13 cellular contexts compared by ENCODE assay signal in genomic region chr12:109467978-109468676, GRCh38. TPM values are rescaled to one million over a fixed set of nuclear protein-coding genes. Genes with fewer than 3 reads are reported as not detected.
A peak's percentile ranks its signal among the peaks of the same experiment; 100 is the strongest.
DNase-seq lines count a peak whose midpoint lies in the region; ATAC-seq, FAIRE-seq and TF ChIP-seq lines count a peak whose summit lies in the region.
"Had no signal": no experiment of that assay in that cellular context is flagged by ENCODE, and none has a peak within 500 bp of the region (broad histone marks: within the 10 kb centered on the region; RNA-seq: fewer than 3 reads in every experiment).

No MANE protein-coding gene starts in this region.

- H3K79me2 ChIP-seq in K562 (ENCODE audit: control insufficient read depth, insufficient read depth, low read length): peaks cover 44% of the 10 kb centered on the region

- no peak for TF ChIP-seq RAD21 in K562 (CRISPR knock-in tag; conservative IDR thresholded peaks at IDR 0.05 in 1 of 2, IDR thresholded peaks at IDR 0.05 in 1 of 2)

- H3K4me1 ChIP-seq in HUES48 (ENCODE audit: control insufficient read depth, insufficient read depth, low read length) (peaks cover 18% of the 10 kb centered on the region), K562 (replicated peaks in 1 of 2; ENCODE audit: control insufficient read depth in 2 of 2, insufficient read depth in 2 of 2, low read length in 2 of 2) (peaks cover 8 to 14% of the 10 kb centered on the region in 2 experiments; a peak in 3 of 5 replicates), lower lobe of right lung (peaks cover 93% of the 10 kb centered on the region), suprapubic skin (peaks cover 68% of the 10 kb centered on the region)

- FAIRE-seq in K562 (lab: Jason Lieb, UNC): no peak
- FAIRE-seq: D721Med, pancreas, TTC549 had no signal

- TF ChIP-seq CTCF in K562 (IDR thresholded peaks at IDR 0.05 in 2 of 3, conservative IDR thresholded peaks at IDR 0.05 in 1 of 3; ENCODE audit: insufficient read depth in 2 of 3, low read depth in 1 of 3, low read length in 3 of 3): no peak
- no peak for TF ChIP-seq CTCF in lower lobe of right lung (IDR thresholded peaks at IDR 0.05)
- TF ChIP-seq CTCF in suprapubic skin (IDR thresholded peaks at IDR 0.05): no peak

- BruUV-seq in K562 (replicated peaks; lab: Mats Ljungman, UMichigan): no TSS peak

- no peak overlapping the region for H3K4me2 ChIP-seq in K562 (ENCODE audit: insufficient read depth, low read length)

- H3K27ac ChIP-seq in HUES48 (ENCODE audit: low read depth, low read length) (peak overlapping the region; percentile 21), K562 (ENCODE audit: extremely low read depth, low read depth, low read length) (no peak overlapping the region), lower lobe of right lung (peak overlapping the region; percentile 67), suprapubic skin (peak overlapping the region; percentile 53)
- H3K27ac ChIP-seq: pancreas had no signal

- TF ChIP-seq POLR2A in K562 (conservative IDR thresholded peaks at IDR 0.05) (no peak), suprapubic skin (IDR thresholded peaks at IDR 0.05) (no peak)

- H3K27me3 ChIP-seq in HUES48 (ENCODE audit: control insufficient read depth, insufficient read depth, low read length) (no peaks in the 10 kb centered on the region), K562 (ENCODE audit: control insufficient read depth in 2 of 2, insufficient read depth in 2 of 2, low read length in 2 of 2) (no peaks in the 10 kb centered on the region), lower lobe of right lung (ENCODE audit: low read depth) (no peaks in the 10 kb centered on the region), suprapubic skin (no peaks in the 10 kb centered on the region)
- H3K27me3 ChIP-seq: pancreas had no signal

- POLR2A ChIA-PET in K562 (lab: Yijun Ruan, JAX): interaction anchor here (0.6 to 1.0 kb wide), 2 partner anchors 8 to 111 kb away, joined by 3 read pairs; no protein-coding TSS in a partner anchor

- in situ Hi-C loops in K562 (cut with MboI): no loop called here

- CTCF ChIA-PET in K562 (lab: Yijun Ruan, JAX; ENCODE audit: low intra/inter-chr PET ratio): no interaction called here

- H3K36me3 ChIP-seq in HUES48 (ENCODE audit: control insufficient read depth, insufficient read depth, low read length) (peaks cover 52% of the 10 kb centered on the region), K562 (ENCODE audit: control insufficient read depth, insufficient read depth, low read length) (peaks cover 38% of the 10 kb centered on the region; the same call in 2 of the 3 replicates), lower lobe of right lung (peaks cover 70% of the 10 kb centered on the region), suprapubic skin (peaks cover 33% of the 10 kb centered on the region)
- H3K36me3 ChIP-seq: pancreas had no signal

- no peak for TF ChIP-seq EP300 in K562 (IDR thresholded peaks at IDR 0.05; ENCODE audit: low read length)
- no peak for TF ChIP-seq EP300 in suprapubic skin (IDR thresholded peaks at IDR 0.05)

- ATAC-seq in K562 (peak; percentile 65), lower lobe of right lung (peak; percentile 9 to 56), HG03460 (IDR thresholded peaks at IDR 0.05; ENCODE audit: unreplicated experiment) (no peak)
- ATAC-seq: pancreas had no signal

- peak; percentile 20 to 31 (median 30) for DNase-seq in K562 (ENCODE audit: extremely low read depth in 1 of 4, low spot score in 3 of 4)
- peak; percentile 66 for DNase-seq in lower lobe of right lung
- no peak for DNase-seq in suprapubic skin (ENCODE audit: low spot score in 2 of 2)
- no peak for DNase-seq in NCI-H748 (lab: John Stamatoyannopoulos, UW; ENCODE audit: unreplicated experiment)
- no peak for DNase-seq in NCI-H510A treated with DMSO at 0.1 percent for 48 hours (lab: John Stamatoyannopoulos, UW)
- no peak for DNase-seq in activated T-cell treated with anti-CD3 and anti-CD28 coated beads for 4 hours
- DNase-seq: glutamatergic neuron, NCI-H1092 treated with DMSO at 0.1 percent for 48 hours, pancreas had no signal

- 46% methylated on average over 6 of the region's 8 CpGs for WGBS in K562 (ENCODE audit: insufficient coverage, low coverage, missing lambda C conversion rate)
- WGBS in suprapubic skin: 58% methylated on average over 6 of the region's 8 CpGs

- intact Hi-C loops in K562 (cut with micrococcal nuclease): no loop called here
- intact Hi-C loops in lower lobe of right lung (cut with DNase I): no loop called here

- peaks cover 23% of the 10 kb centered on the region; the same call in 1 of the 2 replicates for H4K20me1 ChIP-seq in K562 (replicated peaks; ENCODE audit: control insufficient read depth, insufficient read depth, low read length)

- H3K9ac ChIP-seq in HUES48 (ENCODE audit: low read depth, low read length) (no peak overlapping the region), K562 (ENCODE audit: insufficient read depth in 1 of 2, low read depth in 2 of 2, low read length in 2 of 2) (peak overlapping the region in 1 of 2 experiments; percentile 5; a peak in 1 of 4 replicates)

- H2AFZ ChIP-seq in K562 (ENCODE audit: low read depth, low read length): no peak overlapping the region

- H3K9me1 ChIP-seq in K562 (ENCODE audit: control insufficient read depth, insufficient read depth, low read length): peaks cover under 1% of the 10 kb centered on the region

- H3K4me3 ChIP-seq in HUES48 (ENCODE audit: low read depth, low read length): no peak overlapping the region
- no peak overlapping the region for H3K4me3 ChIP-seq in K562
- no peak overlapping the region for H3K4me3 ChIP-seq in lower lobe of right lung
- no peak overlapping the region for H3K4me3 ChIP-seq in suprapubic skin
- H3K4me3 ChIP-seq: pancreas had no signal

- H3K9me3 ChIP-seq in HUES48 (ENCODE audit: control insufficient read depth, insufficient read depth, low read length) (no peaks in the 10 kb centered on the region), K562 (replicated peaks; ENCODE audit: control insufficient read depth, insufficient read depth, low read depth, low read length) (no peaks in the 10 kb centered on the region), lower lobe of right lung (no peaks in the 10 kb centered on the region), suprapubic skin (no peaks in the 10 kb centered on the region)
- H3K9me3 ChIP-seq: pancreas had no signal

TF ChIP-seq in K562, 482 proteins besides CTCF, POLR2A, EP300 and RAD21:
- TF ChIP-seq ZNF79 (CRISPR knock-in tag; IDR thresholded peaks at IDR 0.05; ENCODE audit: low read depth) (no peak), SOX6 (IDR thresholded peaks at IDR 0.05) (peak; percentile 75), EGR1 (conservative IDR thresholded peaks at IDR 0.05) (0 out of 2 replicates have a peak, but pooled peaks have one; percentile 23)
TF ChIP-seq in K562: peak in this region for 2.

RNA-seq across cellular contexts. Expression of gene KCTD10, which starts 9.0 kb away (rescaled TPM):
- 70.7 and 115 TPM in 2 replicates for total RNA-seq in K562 (2011; cell fraction: chromatin; rRNA removed; ENCODE audit: low replicate concordance)
- total RNA-seq in K562 (2011; cell fraction: nucleolus; rRNA removed): 74.2 and 80.5 TPM in 2 replicates
- total RNA-seq in K562 (2011; cell fraction: nucleoplasm; rRNA removed): 83.2 and 88.9 TPM in 2 replicates
- 10.1 and 22.7 TPM in 2 replicates for total RNA-seq in K562 (2014; rRNA removed)
- total RNA-seq in K562 (2014; rRNA removed; fragmentation: Illumina TruSeq; extraction: Trizol): 13.3 and 16.7 TPM in 2 replicates
- 14.9 and 15.7 TPM in 2 replicates for total RNA-seq in K562 (2015; rRNA removed; fragmentation: Illumina TruSeq; extraction: Trizol)
- 20.4 and 24.1 TPM in 2 replicates for total RNA-seq in K562 (2021)
- 37.5 and 40.7 TPM in 2 replicates for polyA plus RNA-seq in K562 (2011; rRNA removed)
- 38.5 and 40.1 TPM in 2 replicates for polyA plus RNA-seq in K562 (2011; cell fraction: cytosol; rRNA removed)
- polyA plus RNA-seq in K562 (2011; cell fraction: nucleus; rRNA removed): 56.0 and 66.5 TPM in 2 replicates
- 15.0 and 18.6 TPM in 2 replicates for polyA plus RNA-seq in K562 (2012)
- polyA plus RNA-seq in K562 (2014; fragmentation: Illumina TruSeq; extraction: Trizol): 19.2 and 25.9 TPM in 2 replicates
- 10 to 100 TPM in 1 of 2 experiments, 1 to 10 TPM in 1; 1.9 to 12.3 TPM for polyA plus RNA-seq in K562 (2014; fragmentation: Nextera tagmentation; extraction: Ambion mirVana)
- polyA plus RNA-seq in K562 (2014; rRNA removed): 19.1 and 21.8 TPM in 2 replicates
- polyA minus RNA-seq in K562 (2011; rRNA and poly(A)+ RNA removed): 63.9 and 66.3 TPM in 2 replicates
- 26.6 and 27.7 TPM in 2 replicates for polyA minus RNA-seq in K562 (2011; cell fraction: cytosol; rRNA and poly(A)+ RNA removed)
- polyA minus RNA-seq in K562 (2011; cell fraction: nucleus; rRNA and poly(A)+ RNA removed): 54.7 and 75.9 TPM in 2 replicates
- 61.4 TPM for total RNA-seq in lower lobe of right lung
- total RNA-seq in suprapubic skin: 10 to 100 TPM; 34.7 to 56.3 (median 41.7) TPM

RNA-seq across cellular contexts. Expression of gene UBE3B, which starts 9.3 kb away (rescaled TPM):
- 126 and 128 TPM in 2 replicates for total RNA-seq in K562 (2011; cell fraction: chromatin; rRNA removed; ENCODE audit: low replicate concordance)
- 54.6 and 61.0 TPM in 2 replicates for total RNA-seq in K562 (2011; cell fraction: nucleolus; rRNA removed)
- total RNA-seq in K562 (2011; cell fraction: nucleoplasm; rRNA removed): 70.8 and 93.3 TPM in 2 replicates
- total RNA-seq in K562 (2014; rRNA removed) (16.2 and 19.8 TPM in 2 replicates), K562 (2014; rRNA removed; fragmentation: Illumina TruSeq; extraction: Trizol) (12.2 and 13.8 TPM in 2 replicates), K562 (2015; rRNA removed; fragmentation: Illumina TruSeq; extraction: Trizol) (11.5 and 11.6 TPM in 2 replicates), K562 (2021) (18.7 and 21.8 TPM in 2 replicates), lower lobe of right lung (40.1 TPM), suprapubic skin (10 to 100 TPM; 53.2 to 94.1 (median 61.6) TPM)
- polyA plus RNA-seq in K562 (2011; rRNA removed) (23.6 and 28.5 TPM in 2 replicates), K562 (2014; fragmentation: Illumina TruSeq; extraction: Trizol) (14.8 and 17.1 TPM in 2 replicates), K562 (2014; fragmentation: Nextera tagmentation; extraction: Ambion mirVana) (1 to 10 TPM; 7.6 to 8.1 TPM), K562 (2014; rRNA removed) (15.5 and 22.1 TPM in 2 replicates)
- polyA plus RNA-seq in K562 (2011; cell fraction: cytosol; rRNA removed): 11.8 and 17.3 TPM in 2 replicates
- polyA plus RNA-seq in K562 (2011; cell fraction: nucleus; rRNA removed): 102 and 103 TPM in 2 replicates
- 13.6 and 18.2 TPM in 2 replicates for polyA plus RNA-seq in K562 (2012)
- polyA minus RNA-seq in K562 (2011; rRNA and poly(A)+ RNA removed): 49.4 and 50.7 TPM in 2 replicates
- polyA minus RNA-seq in K562 (2011; cell fraction: cytosol; rRNA and poly(A)+ RNA removed): 18.0 and 22.2 TPM in 2 replicates
- polyA minus RNA-seq in K562 (2011; cell fraction: nucleus; rRNA and poly(A)+ RNA removed): 56.4 and 98.5 TPM in 2 replicates

Comparison
In these comparisons a context has a peak if more than half of its experiments do, and no peak if none do; other contexts are left out.
1. DNase-seq: peak in K562 (4 of 4) and lower lobe of right lung (single experiment); none in suprapubic skin (0 of 2), NCI-H748 (single experiment), NCI-H510A treated with DMSO at 0.1 percent for 48 hours (single experiment) and activated T-cell treated with anti-CD3 and anti-CD28 coated beads for 4 hours (single experiment).